12 cellular contexts compared by ENCODE assay signal in genomic region chr20:22511943-22512910, GRCh38.
DNase-seq lines count a peak whose midpoint lies in the region; ATAC-seq and TF ChIP-seq lines count a peak whose summit lies in the region.
"Had no signal": no experiment of that assay in that cellular context is flagged by ENCODE, and none has a peak within 500 bp of the region (broad histone marks: within the 10 kb centered on the region; RNA-seq: fewer than 3 reads in every experiment).

No MANE protein-coding gene starts in this region.

- peaks cover 8% of the 10 kb centered on the region for H3K9me3 Mint-ChIP-seq in stimulated activated effector memory CD8-positive, alpha-beta T cell treated with anti-CD3 and anti-CD28 coated beads, Interleukin-12 subunit alpha, Interleukin-12 subunit beta, amount 100 ng/mL, for 72 hours
- H3K9me3 Mint-ChIP-seq: activated T-helper 1 cell treated with anti-CD3 and anti-CD28 coated beads, Interleukin-12 subunit alpha, Interleukin-12 subunit beta, Interleukin-2, Interleukin-4 antibody, amounts not matched to agents 30 ng/mL and 10 ng/mL and 1 ng/mL, durations not matched to agents 14 hours and 24 hours and 36 hours had no signal

- H3K9me3 ChIP-seq in ascending aorta, result no peaks in the 10 kb centered on the region
- H3K9me3 ChIP-seq in adrenal gland (replicated peaks in 1 of 3), result no peaks in the 10 kb centered on the region
- H3K9me3 ChIP-seq: thoracic aorta had no signal

- no peak for TF ChIP-seq CTCF in fibroblast of pulmonary artery (IDR thresholded peaks at IDR 0.05; ENCODE audit: low read length, missing control alignments)
- TF ChIP-seq CTCF in ascending aorta (IDR thresholded peaks at IDR 0.05), result no peak
- no peak for TF ChIP-seq CTCF in adrenal gland (IDR thresholded peaks at IDR 0.05)

- DNase-seq in LoVo (ENCODE audit: low spot score) (peak; percentile 77), NCI-H748 treated with DMSO at 0.1 percent for 48 hours (lab: John Stamatoyannopoulos, UW) (peak; percentile 97), fibroblast of pulmonary artery (ENCODE audit: low read depth) (peak; percentile 12), ascending aorta (ENCODE audit: low spot score in 2 of 2) (no peak), adrenal gland (no peak), T-helper 2 cell (no peak)
- no peak for DNase-seq in stimulated activated effector memory CD8-positive, alpha-beta T cell treated with anti-CD3 and anti-CD28 coated beads, Interleukin-12 subunit alpha, Interleukin-12 subunit beta, amount 100 ng/mL, for 72 hours (ENCODE audit: low spot score in 2 of 2)
- DNase-seq: Kasumi-1 had no signal

- no peak overlapping the region for H3K4me3 Mint-ChIP-seq in stimulated activated effector memory CD8-positive, alpha-beta T cell treated with anti-CD3 and anti-CD28 coated beads, Interleukin-12 subunit alpha, Interleukin-12 subunit beta, amount 100 ng/mL, for 72 hours
- H3K4me3 Mint-ChIP-seq: activated T-helper 1 cell treated with anti-CD3 and anti-CD28 coated beads, Interleukin-12 subunit alpha, Interleukin-12 subunit beta, Interleukin-2, Interleukin-4 antibody, amounts not matched to agents 30 ng/mL and 10 ng/mL and 1 ng/mL, durations not matched to agents 14 hours and 24 hours and 36 hours; memory B cell had no signal

- H3K4me1 ChIP-seq in ascending aorta (no peaks in the 10 kb centered on the region), adrenal gland (replicated peaks in 1 of 2) (no peaks in the 10 kb centered on the region)

- intact Hi-C loops in ascending aorta (cut with DNase I), result no loop called here
- intact Hi-C loops in adrenal gland (cut with DNase I), result no loop called here

- ATAC-seq in stimulated activated effector memory CD8-positive, alpha-beta T cell treated with anti-CD3 and anti-CD28 coated beads, Interleukin-12 subunit alpha, Interleukin-12 subunit beta, amount 100 ng/mL, for 72 hours, result peak; percentile 26
- no peak for ATAC-seq in GM18502 (IDR thresholded peaks at IDR 0.05; ENCODE audit: poor library complexity, unreplicated experiment)

- H3K36me3 Mint-ChIP-seq in stimulated activated effector memory CD8-positive, alpha-beta T cell treated with anti-CD3 and anti-CD28 coated beads, Interleukin-12 subunit alpha, Interleukin-12 subunit beta, amount 100 ng/mL, for 72 hours, result no peaks in the 10 kb centered on the region
- H3K36me3 Mint-ChIP-seq: memory B cell had no signal

- H3K4me3 ChIP-seq in fibroblast of pulmonary artery (replicated peaks; ENCODE audit: low read depth, low read length) (no peak overlapping the region), ascending aorta (no peak overlapping the region), adrenal gland (no peak overlapping the region)
- H3K4me3 ChIP-seq: thoracic aorta had no signal

- H3K27me3 ChIP-seq in ascending aorta (no peaks in the 10 kb centered on the region), adrenal gland (no peaks in the 10 kb centered on the region)

- H3K27ac ChIP-seq in ascending aorta (no peak overlapping the region), adrenal gland (no peak overlapping the region)
- H3K27ac ChIP-seq: thoracic aorta had no signal

- 35 to 54% (median 48%) methylated on average over 16 to 17 of the region's 17 CpGs for WGBS in adrenal gland, 4 donors

- TF ChIP-seq POLR2A in adrenal gland (IDR thresholded peaks at IDR 0.05), result no peak

- H3K27ac Mint-ChIP-seq in stimulated activated effector memory CD8-positive, alpha-beta T cell treated with anti-CD3 and anti-CD28 coated beads, Interleukin-12 subunit alpha, Interleukin-12 subunit beta, amount 100 ng/mL, for 72 hours, result no peak overlapping the region
- H3K27ac Mint-ChIP-seq: activated T-helper 1 cell treated with anti-CD3 and anti-CD28 coated beads, Interleukin-12 subunit alpha, Interleukin-12 subunit beta, Interleukin-2, Interleukin-4 antibody, amounts not matched to agents 30 ng/mL and 10 ng/mL and 1 ng/mL, durations not matched to agents 14 hours and 24 hours and 36 hours; memory B cell had no signal

- H3K36me3 ChIP-seq in ascending aorta (no peaks in the 10 kb centered on the region), adrenal gland (replicated peaks in 1 of 2) (no peaks in the 10 kb centered on the region)
- H3K36me3 ChIP-seq: thoracic aorta had no signal

- H3K4me1 Mint-ChIP-seq in stimulated activated effector memory CD8-positive, alpha-beta T cell treated with anti-CD3 and anti-CD28 coated beads, Interleukin-12 subunit alpha, Interleukin-12 subunit beta, amount 100 ng/mL, for 72 hours, result no peaks in the 10 kb centered on the region
- H3K4me1 Mint-ChIP-seq: memory B cell had no signal

Comparison
In these comparisons a context has a peak if more than half of its experiments do, and no peak if none do; other contexts are left out.
1. DNase-seq: peak in LoVo (single experiment), NCI-H748 treated with DMSO at 0.1 percent for 48 hours (single experiment) and fibroblast of pulmonary artery (single experiment); none in stimulated activated effector memory CD8-positive, alpha-beta T cell treated with anti-CD3 and anti-CD28 coated beads, Interleukin-12 subunit alpha, Interleukin-12 subunit beta, amount 100 ng/mL, for 72 hours (0 of 2), ascending aorta (0 of 2), adrenal gland (0 of 7) and T-helper 2 cell (0 of 5).